ENCODE assay signal across 8 cellular contexts in genomic region chr4:128600996-128601857, GRCh38.
DNase-seq lines count a peak whose midpoint lies in the region; ATAC-seq and TF ChIP-seq lines count a peak whose summit lies in the region.

No MANE protein-coding gene starts in this region.

- H3K27me3 Mint-ChIP-seq in mesothelial cell of epicardium (ENCODE audit: low read depth): no peaks in the 10 kb centered on the region
- peaks cover 13 to 29% (median 19%) of the 10 kb centered on the region in 5 donors for H3K27me3 Mint-ChIP-seq in naive thymus-derived CD8-positive, alpha-beta T cell

- peaks cover 72% of the 10 kb centered on the region for H3K4me1 Mint-ChIP-seq in mesothelial cell of epicardium
- H3K4me1 Mint-ChIP-seq in naive thymus-derived CD8-positive, alpha-beta T cell: no peaks in the 10 kb centered on the region

- H3K27me3 ChIP-seq in dorsolateral prefrontal cortex: peaks cover 0 to 6% (median 0%) of the 10 kb centered on the region in 45 donors

- POLR2A ChIA-PET in naive thymus-derived CD8-positive, alpha-beta T cell (lab: Charles Lee): no interaction called here

- peak; percentile 96 for DNase-seq in EL
- DNase-seq in NCI-H2227 treated with DMSO at 0.1 percent for 48 hours (lab: John Stamatoyannopoulos, UW): peak; percentile 17
- DNase-seq in dorsolateral prefrontal cortex: peak in 7 of 10 donors; percentile 23 to 45 (median 34)
- DNase-seq in mesothelial cell of epicardium (ENCODE audit: low spot score in 2 of 2, unreplicated experiment in 2 of 2): no peak
- no peak for DNase-seq in naive thymus-derived CD8-positive, alpha-beta T cell
- DNase-seq in effector CD4-positive, alpha-beta T cell: no peak

- no peak for ATAC-seq in GM19455 (IDR thresholded peaks at IDR 0.05; ENCODE audit: unreplicated experiment)
- no peak for ATAC-seq in naive thymus-derived CD8-positive, alpha-beta T cell
- no peak for ATAC-seq in HG03097 (IDR thresholded peaks at IDR 0.05; ENCODE audit: low FRiP score, unreplicated experiment)

- TF ChIP-seq CTCF in dorsolateral prefrontal cortex (IDR thresholded peaks at IDR 0.05 in 54 of 56, conservative IDR thresholded peaks at IDR 0.05 in 2 of 56; ENCODE audit: low read depth in 1 of 56, partially characterized antibody in 56 of 56) (no peak), mesothelial cell of epicardium (IDR thresholded peaks at IDR 0.05; ENCODE audit: unreplicated experiment) (no peak)

- H3K36me3 Mint-ChIP-seq in mesothelial cell of epicardium: no peaks in the 10 kb centered on the region
- peaks cover 0 to 4% (median 0%) of the 10 kb centered on the region in 3 donors for H3K36me3 Mint-ChIP-seq in naive thymus-derived CD8-positive, alpha-beta T cell

- intact Hi-C loops in dorsolateral prefrontal cortex (cut with DNase I): loop anchor here in 1 of 2 donors (5.0 kb wide), 1 partner anchor 71 kb away; no protein-coding TSS in a partner anchor

- H3K9me3 Mint-ChIP-seq in mesothelial cell of epicardium: peaks cover 6% of the 10 kb centered on the region
- H3K9me3 Mint-ChIP-seq in naive thymus-derived CD8-positive, alpha-beta T cell: peaks cover 0 to 6% (median 4%) of the 10 kb centered on the region in 9 donors

- peak overlapping the region in 12 of 59 donors; percentile 0 to 41 (median 8) for H3K4me3 ChIP-seq in dorsolateral prefrontal cortex

- peak overlapping the region; percentile 87 for H3K27ac Mint-ChIP-seq in mesothelial cell of epicardium
- H3K27ac Mint-ChIP-seq in naive thymus-derived CD8-positive, alpha-beta T cell: peak overlapping the region in 1 of 10 donors; percentile 63

- no peak overlapping the region for H3K4me3 Mint-ChIP-seq in mesothelial cell of epicardium
- H3K4me3 Mint-ChIP-seq in naive thymus-derived CD8-positive, alpha-beta T cell: no peak overlapping the region

- H3K27ac ChIP-seq in dorsolateral prefrontal cortex: peak overlapping the region in 48 of 59 donors; percentile 0 to 88 (median 59)

Comparison
In these comparisons a context has a peak if more than half of its experiments do, and no peak if none do; other contexts are left out.
1. DNase-seq: peak in EL (single experiment), NCI-H2227 treated with DMSO at 0.1 percent for 48 hours (single experiment) and dorsolateral prefrontal cortex (7 of 10); none in mesothelial cell of epicardium (0 of 2), naive thymus-derived CD8-positive, alpha-beta T cell (0 of 10) and effector CD4-positive, alpha-beta T cell (single experiment).